In genomic region chrX:96081891-96082290, GRCh38 we compare ENCODE assay signal across 26 cellular contexts.
"Had no signal": no experiment of that assay in that cellular context is flagged by ENCODE, and none has a peak within 500 bp of the region (broad histone marks: within the 10 kb centered on the region; RNA-seq: fewer than 3 reads in every experiment).

No MANE protein-coding gene starts in this region.

- H3K27ac ChIP-seq: stomach, suprapubic skin, testis, thoracic aorta, thyroid gland, tibial artery, tibial nerve, transverse colon, upper lobe of left lung, upper lobe of right lung, uterus, vagina had no signal

- H3K27me3 ChIP-seq: stomach, suprapubic skin, testis, thyroid gland, tibial artery, tibial nerve, transverse colon, upper lobe of left lung, upper lobe of right lung, uterus, vagina had no signal

- H3K9me3 ChIP-seq: stomach, suprapubic skin, testis, thoracic aorta, thyroid gland, tibial artery, tibial nerve, transverse colon, upper lobe of left lung, upper lobe of right lung, uterus, vagina had no signal

- H3K4me1 ChIP-seq: stomach, suprapubic skin, testis, thyroid gland, tibial artery, tibial nerve, transverse colon, upper lobe of left lung, upper lobe of right lung, uterus, vagina had no signal

- DNase-seq: stimulated activated CD4-positive, alpha-beta T cell treated with anti-CD3 and anti-CD28 coated beads, Interleukin-2, amount 100 ng/mL, for 48 hours; stimulated activated CD4-positive, alpha-beta T cell treated with anti-CD3 and anti-CD28 coated beads, Interleukin-4, amount 100 ng/mL, for 1 hour; stimulated activated CD4-positive, alpha-beta T cell treated with anti-CD3 and anti-CD28 coated beads, Interleukin-4, amount 100 ng/mL, for 24 hours; stimulated activated CD4-positive, alpha-beta T cell treated with anti-CD3 and anti-CD28 coated beads, Interleukin-4, amount 100 ng/mL, for 4 hours; stimulated activated CD8-positive, alpha-beta memory T cell treated with anti-CD3 and anti-CD28 coated beads, Interleukin-4, amount 100 ng/mL, for 48 hours; stimulated activated naive B cell treated with anti-CD40 and anti-IgM and Interleukin-4, amounts not matched to agents 10 μg/mL and 1 μg/mL and 100 μg/mL, for 72 hours; stimulated activated naive CD4-positive, alpha-beta T cell; stimulated activated naive CD4-positive, alpha-beta T cell treated with Interleukin-2 at 50 U/mL for 16 hours; stimulated activated naive CD8-positive, alpha-beta T cell treated with anti-CD3 and anti-CD28 coated beads, Interleukin-15, amount 100 ng/mL, for 72 hours; stimulated activated naive CD8-positive, alpha-beta T cell treated with anti-CD3 and anti-CD28 coated beads, Interleukin-15, Interleukin-2, amounts not matched to agents 100 U/mL and 50 U/mL, for 24 hours; stomach; substantia nigra; testis; thyroid gland; tibial artery; transverse colon; upper lobe of left lung; upper lobe of right lung; uterus had no signal

- H3K36me3 ChIP-seq: stomach, suprapubic skin, thoracic aorta, thyroid gland, tibial artery, tibial nerve, transverse colon, upper lobe of left lung, upper lobe of right lung, uterus, vagina had no signal

- FAIRE-seq: urothelium cell line had no signal

- H3K4me3 ChIP-seq: stomach, suprapubic skin, testis, thoracic aorta, thyroid gland, tibial artery, tibial nerve, transverse colon, upper lobe of left lung, upper lobe of right lung, uterus, vagina had no signal

- ATAC-seq: stimulated activated effector memory CD8-positive, alpha-beta T cell treated with anti-CD3 and anti-CD28 coated beads, Interleukin-12 subunit alpha, Interleukin-12 subunit beta, amount 100 ng/mL, for 72 hours; stimulated activated memory B cell treated with anti-CD40 and anti-IgM and Interleukin-4, amounts not matched to agents 10 μg/mL and 1 μg/mL and 100 μg/mL, for 72 hours; stimulated activated naive B cell treated with anti-CD40 and anti-IgM and Interleukin-4, amounts not matched to agents 10 μg/mL and 1 μg/mL and 100 μg/mL, for 72 hours; stimulated activated naive CD8-positive, alpha-beta T cell treated with anti-CD3 and anti-CD28 coated beads, Interleukin-15, amount 100 ng/mL, for 72 hours; stimulated activated naive CD8-positive, alpha-beta T cell treated with anti-CD3 and anti-CD28 coated beads, Interleukin-15, Interleukin-2, amounts not matched to agents 100 U/mL and 50 U/mL, for 24 hours; upper lobe of right lung had no signal
